25 cellular contexts compared by ENCODE assay signal in the genomic region with DNA sequence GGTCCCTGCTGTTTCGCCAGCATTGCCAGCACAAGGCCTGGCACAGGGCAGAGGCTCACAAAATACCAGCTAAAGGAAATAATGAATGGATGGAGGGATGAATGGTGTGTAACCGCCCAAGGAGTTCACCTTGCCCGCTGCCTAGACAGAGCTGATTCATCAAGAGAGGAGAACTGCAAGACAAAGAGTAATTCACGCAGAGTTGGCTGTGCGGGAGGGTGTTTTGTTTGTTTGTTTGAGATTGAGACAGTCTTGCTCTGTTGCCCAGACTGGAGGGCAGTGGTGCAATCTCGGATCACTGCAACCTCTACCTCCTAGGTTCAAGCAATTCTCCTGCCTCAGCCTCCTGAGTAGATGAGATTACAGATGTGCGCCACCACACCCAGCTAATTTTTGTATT. TPM values are rescaled to one million over a fixed set of nuclear protein-coding genes. Genes with fewer than 3 reads are reported as not detected.
A peak's percentile ranks its signal among the peaks of the same experiment; 100 is the strongest.
DNase-seq lines count a peak whose midpoint lies in the region; ATAC-seq and TF ChIP-seq lines count a peak whose summit lies in the region.
"Had no signal": no experiment of that assay in that cellular context is flagged by ENCODE, and none has a peak within 500 bp of the region (broad histone marks: within the 10 kb centered on the region; RNA-seq: fewer than 3 reads in every experiment).

No MANE protein-coding gene starts in this region.

- DNase-seq in activated T-cell treated with anti-CD3 and anti-CD28 coated beads, Interleukin-2, amount 50 U/mL, for 4 hours: no peak
- DNase-seq in activated T-cell treated with anti-CD3 and anti-CD28 coated beads, Interleukin-2, amount 50 U/mL, for 24 hours: no peak
- DNase-seq in endodermal cell: no peak
- peak; percentile 70 to 74 for DNase-seq in trophoblast cell
- no peak for DNase-seq in Peyer's patch
- no peak for DNase-seq in tibial nerve (ENCODE audit: low spot score in 2 of 2)
- DNase-seq: activated CD4-positive, alpha-beta T cell treated with anti-CD3 and anti-CD28 coated beads, Interleukin-2, amount 50 U/mL, for 4 hours; amygdala; cerebellar nuclear complex; effector CD8-positive, alpha-beta T cell; kidney; NCI-H1930; NCI-H446; stimulated activated naive CD8-positive, alpha-beta T cell treated with anti-CD3 and anti-CD28 coated beads, Interleukin-15, Interleukin-2, amounts not matched to agents 100 U/mL and 50 U/mL, for 24 hours; SW 1271; transverse colon had no signal

- H3K36me3 ChIP-seq in endodermal cell (ENCODE audit: control insufficient read depth, insufficient read depth, low read length) (no peaks in the 10 kb centered on the region), trophoblast cell (ENCODE audit: control insufficient read depth in 1 of 2, insufficient read depth in 2 of 2, low read length in 2 of 2) (no peaks in the 10 kb centered on the region), Peyer's patch (no peaks in the 10 kb centered on the region), tibial nerve (no peaks in the 10 kb centered on the region)
- H3K36me3 ChIP-seq: neutrophil, right atrium auricular region, transverse colon had no signal

- H3K4ac ChIP-seq in trophoblast cell (ENCODE audit: low read depth, low read length): no peak overlapping the region

- H3K4me1 Mint-ChIP-seq in activated T-cell treated with anti-CD3 and anti-CD28 coated beads, Interleukin-2, amount 50 U/mL, for 4 hours (ENCODE audit: low read depth): peaks cover 22% of the 10 kb centered on the region
- H3K4me1 Mint-ChIP-seq in activated T-cell treated with anti-CD3 and anti-CD28 coated beads, Interleukin-2, amount 50 U/mL, for 24 hours (ENCODE audit: low read depth): peaks cover 37% of the 10 kb centered on the region
- peaks cover 23% of the 10 kb centered on the region for H3K4me1 Mint-ChIP-seq in endodermal cell

- ATAC-seq in activated T-cell treated with anti-CD3 and anti-CD28 coated beads, Interleukin-2, amount 50 U/mL, for 4 hours: no peak
- no peak for ATAC-seq in HG03457 (IDR thresholded peaks at IDR 0.05; ENCODE audit: unreplicated experiment)
- ATAC-seq: Right ventricle myocardium inferior; stimulated activated naive CD8-positive, alpha-beta T cell treated with anti-CD3 and anti-CD28 coated beads, Interleukin-15, Interleukin-2, amounts not matched to agents 100 U/mL and 50 U/mL, for 24 hours had no signal

- H3K9ac ChIP-seq in endodermal cell (ENCODE audit: extremely low read depth, low read length, poor library complexity, severe bottlenecking) (no peak overlapping the region), trophoblast cell (ENCODE audit: low read length) (no peak overlapping the region)

- no peaks in the 10 kb centered on the region for H3K27me3 Mint-ChIP-seq in activated T-cell treated with anti-CD3 and anti-CD28 coated beads, Interleukin-2, amount 50 U/mL, for 4 hours (ENCODE audit: low read depth)
- no peaks in the 10 kb centered on the region for H3K27me3 Mint-ChIP-seq in activated T-cell treated with anti-CD3 and anti-CD28 coated beads, Interleukin-2, amount 50 U/mL, for 24 hours
- no peaks in the 10 kb centered on the region for H3K27me3 Mint-ChIP-seq in endodermal cell (ENCODE audit: insufficient read depth)

- H3K27me3 ChIP-seq in endodermal cell (ENCODE audit: control insufficient read depth, insufficient read depth, low read length, poor library complexity, severe bottlenecking) (no peaks in the 10 kb centered on the region), trophoblast cell (ENCODE audit: insufficient read depth, low read length) (no peaks in the 10 kb centered on the region), Peyer's patch (no peaks in the 10 kb centered on the region), tibial nerve (no peaks in the 10 kb centered on the region)
- H3K27me3 ChIP-seq: neutrophil, right atrium auricular region, transverse colon had no signal

- peaks cover 4% of the 10 kb centered on the region for H3K4me1 ChIP-seq in endodermal cell (ENCODE audit: control insufficient read depth, insufficient read depth, low read length)
- H3K4me1 ChIP-seq in trophoblast cell (ENCODE audit: control insufficient read depth in 1 of 2, insufficient read depth in 2 of 2, low read length in 2 of 2): peaks cover 19 to 23% of the 10 kb centered on the region in 2 experiments
- peaks cover 0 to 29% (median 3%) of the 10 kb centered on the region in 4 donors for H3K4me1 ChIP-seq in Peyer's patch
- peaks cover 0 to 22% (median 10%) of the 10 kb centered on the region in 4 donors for H3K4me1 ChIP-seq in tibial nerve

- no peak overlapping the region for H3K14ac ChIP-seq in trophoblast cell (ENCODE audit: low read length)

- no peaks in the 10 kb centered on the region for H3K9me3 ChIP-seq in endodermal cell (ENCODE audit: control insufficient read depth, low read length)
- peaks cover 2% of the 10 kb centered on the region for H3K9me3 ChIP-seq in trophoblast cell (ENCODE audit: insufficient read depth, low read depth, low read length)
- H3K9me3 ChIP-seq in Peyer's patch: no peaks in the 10 kb centered on the region
- no peaks in the 10 kb centered on the region for H3K9me3 ChIP-seq in tibial nerve
- H3K9me3 ChIP-seq: neutrophil, right atrium auricular region, transverse colon had no signal

- no peak overlapping the region for H3K27ac Mint-ChIP-seq in activated T-cell treated with anti-CD3 and anti-CD28 coated beads, Interleukin-2, amount 50 U/mL, for 24 hours
- H3K27ac Mint-ChIP-seq in endodermal cell: peak overlapping the region; percentile 48

- H3K79me2 ChIP-seq in trophoblast cell (ENCODE audit: control insufficient read depth, insufficient read depth, low read length, poor library complexity): peaks cover 4% of the 10 kb centered on the region

- TF ChIP-seq EP300 in tibial nerve (IDR thresholded peaks at IDR 0.05): no peak

- H2AFZ ChIP-seq in trophoblast cell (ENCODE audit: insufficient read depth, low read length, poor library complexity): no peak overlapping the region

- peaks cover 7% of the 10 kb centered on the region for H3K36me3 Mint-ChIP-seq in activated T-cell treated with anti-CD3 and anti-CD28 coated beads, Interleukin-2, amount 50 U/mL, for 4 hours (ENCODE audit: insufficient read depth)
- H3K36me3 Mint-ChIP-seq in activated T-cell treated with anti-CD3 and anti-CD28 coated beads, Interleukin-2, amount 50 U/mL, for 24 hours (ENCODE audit: low read depth): peaks cover 29% of the 10 kb centered on the region
- H3K36me3 Mint-ChIP-seq in endodermal cell (ENCODE audit: low read depth): peaks cover 8% of the 10 kb centered on the region

- H3K4me3 ChIP-seq in endodermal cell (ENCODE audit: low read length): no peak overlapping the region
- H3K4me3 ChIP-seq in trophoblast cell (ENCODE audit: low read depth, low read length): no peak overlapping the region
- no peak overlapping the region for H3K4me3 ChIP-seq in Peyer's patch
- H3K4me3 ChIP-seq in tibial nerve: no peak overlapping the region
- H3K4me3 ChIP-seq: right atrium auricular region, transverse colon had no signal

- H2AK5ac ChIP-seq in trophoblast cell (ENCODE audit: low read length): no peak overlapping the region

- no peak overlapping the region for H4K8ac ChIP-seq in trophoblast cell (ENCODE audit: low read depth, low read length)

- H4K12ac ChIP-seq in trophoblast cell (ENCODE audit: low read depth, low read length): no peak overlapping the region

- H3K23ac ChIP-seq in trophoblast cell (ENCODE audit: low read length): no peak overlapping the region

- no peaks in the 10 kb centered on the region for H3K9me3 Mint-ChIP-seq in activated T-cell treated with anti-CD3 and anti-CD28 coated beads, Interleukin-2, amount 50 U/mL, for 4 hours
- H3K9me3 Mint-ChIP-seq in activated T-cell treated with anti-CD3 and anti-CD28 coated beads, Interleukin-2, amount 50 U/mL, for 24 hours: no peaks in the 10 kb centered on the region
- H3K9me3 Mint-ChIP-seq in endodermal cell: no peaks in the 10 kb centered on the region

- TF ChIP-seq POLR2A in Peyer's patch (IDR thresholded peaks at IDR 0.05): no peak
- no peak for TF ChIP-seq POLR2A in tibial nerve (IDR thresholded peaks at IDR 0.05)

- WGBS in endodermal cell (ENCODE audit: insufficient coverage in 1 of 2, insufficient read length in 1 of 2), 2 experiments: 94 to 97% methylated on average over 5 to 7 of the region's 7 CpGs
- WGBS in trophoblast cell (ENCODE audit: extremely low coverage, insufficient coverage, insufficient read length): no CpG with 5 or more reads among the region's 7 CpGs
- 59 to 68% methylated on average over 7 of the region's 7 CpGs for WGBS in tibial nerve, 2 donors

- H3K79me1 ChIP-seq in trophoblast cell (ENCODE audit: low read length): peaks cover 13% of the 10 kb centered on the region

- no peak overlapping the region for H2BK5ac ChIP-seq in trophoblast cell (ENCODE audit: low read depth, low read length, poor library complexity)

- H2BK12ac ChIP-seq in trophoblast cell (ENCODE audit: low read length): no peak overlapping the region

- TF ChIP-seq CTCF in VCaP (conservative IDR thresholded peaks at IDR 0.05) (no peak), endodermal cell (conservative IDR thresholded peaks at IDR 0.05) (no peak), Peyer's patch (IDR thresholded peaks at IDR 0.05) (no peak), tibial nerve (IDR thresholded peaks at IDR 0.05) (no peak)

- H3K27ac ChIP-seq in VCaP (peak overlapping the region; percentile 23; the same call in 1 of the 2 replicates), endodermal cell (ENCODE audit: low read depth, low read length) (no peak overlapping the region), trophoblast cell (ENCODE audit: low read depth, low read length) (no peak overlapping the region), Peyer's patch (no peak overlapping the region), tibial nerve (peak overlapping the region in 1 of 4 donors; percentile 17)
- H3K27ac ChIP-seq: C4-2B, HL-60, neutrophil, right atrium auricular region, transverse colon had no signal

- H4K91ac ChIP-seq in trophoblast cell (ENCODE audit: low read depth, low read length): peak overlapping the region; percentile 41

- no peak overlapping the region for H2BK120ac ChIP-seq in trophoblast cell (ENCODE audit: insufficient read depth, low read length, poor library complexity)

- peak overlapping the region; percentile 15 for H3K18ac ChIP-seq in trophoblast cell (ENCODE audit: low read length)

- H3K4me2 ChIP-seq in trophoblast cell (ENCODE audit: low read length): no peak overlapping the region

- peak overlapping the region; percentile 29 for H3K4me3 Mint-ChIP-seq in activated T-cell treated with anti-CD3 and anti-CD28 coated beads, Interleukin-2, amount 50 U/mL, for 4 hours
- no peak overlapping the region for H3K4me3 Mint-ChIP-seq in activated T-cell treated with anti-CD3 and anti-CD28 coated beads, Interleukin-2, amount 50 U/mL, for 24 hours
- no peak overlapping the region for H3K4me3 Mint-ChIP-seq in endodermal cell

RNA-seq across cellular contexts. Expression of a gene that starts 3.0 kb away (rescaled TPM):
- 10 to 100 TPM; 14.1 to 15.5 (median 15.1) TPM for total RNA-seq in activated T-cell treated with anti-CD3 and anti-CD28 coated beads, Interleukin-2, amount 50 U/mL, for 4 hours
- total RNA-seq in endodermal cell (10 to 100 TPM; 12.9 to 15.4 TPM), Peyer's patch (10 to 100 TPM in 3 of 4 donors, 1 to 10 TPM in 1; 5.0 to 26.6 (median 13.6) TPM), tibial nerve (1 to 10 TPM; 4.8 to 6.7 (median 5.7) TPM)
- 9.3 TPM for polyA plus RNA-seq in endodermal cell (2013, experiment 1 of 2)
- polyA plus RNA-seq in endodermal cell (2013, experiment 2 of 2): 10.7 TPM
- 8.4 and 8.8 TPM in 2 replicates for polyA plus RNA-seq in trophoblast cell (2013)

RNA-seq across cellular contexts. Expression of a gene that starts 20.4 kb away (rescaled TPM):
- total RNA-seq in activated T-cell treated with anti-CD3 and anti-CD28 coated beads, Interleukin-2, amount 50 U/mL, for 4 hours: under 1 TPM in 1 of 3 donors, not detected in 2; 0.05 TPM
- total RNA-seq in endodermal cell (not detected), Peyer's patch (1 to 10 TPM in 2 of 4 donors, under 1 TPM in 2; 0.18 to 3.4 (median 1.7) TPM), tibial nerve (10 to 100 TPM; 12.6 to 15.6 (median 13.8) TPM)
- polyA plus RNA-seq in endodermal cell (2013, experiment 1 of 2): 0.32 TPM
- polyA plus RNA-seq in endodermal cell (2013, experiment 2 of 2): not detected
- 0.03 TPM in 1 of 2 replicates, not detected in the other for polyA plus RNA-seq in trophoblast cell (2013)
- total RNA-seq: A673, H4 had no signal

RNA-seq across cellular contexts. Expression of a gene that starts 57.6 kb away (rescaled TPM):
- 100 to 1,000 TPM; 136 to 178 (median 150) TPM for total RNA-seq in activated T-cell treated with anti-CD3 and anti-CD28 coated beads, Interleukin-2, amount 50 U/mL, for 4 hours
- total RNA-seq in endodermal cell: 10 to 100 TPM; 42.9 to 79.3 TPM
- 25.9 TPM for polyA plus RNA-seq in endodermal cell (2013, experiment 1 of 2)
- polyA plus RNA-seq in endodermal cell (2013, experiment 2 of 2): 26.3 TPM
- polyA plus RNA-seq in trophoblast cell (2013): 15.0 and 16.5 TPM in 2 replicates
- 10 to 100 TPM; 17.5 to 60.2 (median 46.9) TPM for total RNA-seq in Peyer's patch
- total RNA-seq in tibial nerve: 10 to 100 TPM; 21.0 to 57.1 (median 25.0) TPM

Comparison
In these comparisons a context has a peak if more than half of its experiments do, and no peak if none do; other contexts are left out.
1. DNase-seq: peak in trophoblast cell (2 of 2); none in activated T-cell treated with anti-CD3 and anti-CD28 coated beads, Interleukin-2, amount 50 U/mL, for 4 hours (single experiment), activated T-cell treated with anti-CD3 and anti-CD28 coated beads, Interleukin-2, amount 50 U/mL, for 24 hours (single experiment), endodermal cell (single experiment), Peyer's patch (0 of 3) and tibial nerve (0 of 2).